ENCODE assay signal across 1 cellular context in genomic region chr9:129586241-129586640, GRCh38.
TF ChIP-seq lines count a peak whose summit lies in the region.

No MANE protein-coding gene starts in this region.

TF ChIP-seq in GM12891, 5 proteins besides CTCF, POLR2A, EP300 and RAD21 (continued from another document):
- peak; percentile 47; the same call in 1 of the 2 replicates for TF ChIP-seq SPI1 (IDR thresholded peaks at IDR 0.05; ENCODE audit: low read depth, low read length)
